In the genomic region with DNA sequence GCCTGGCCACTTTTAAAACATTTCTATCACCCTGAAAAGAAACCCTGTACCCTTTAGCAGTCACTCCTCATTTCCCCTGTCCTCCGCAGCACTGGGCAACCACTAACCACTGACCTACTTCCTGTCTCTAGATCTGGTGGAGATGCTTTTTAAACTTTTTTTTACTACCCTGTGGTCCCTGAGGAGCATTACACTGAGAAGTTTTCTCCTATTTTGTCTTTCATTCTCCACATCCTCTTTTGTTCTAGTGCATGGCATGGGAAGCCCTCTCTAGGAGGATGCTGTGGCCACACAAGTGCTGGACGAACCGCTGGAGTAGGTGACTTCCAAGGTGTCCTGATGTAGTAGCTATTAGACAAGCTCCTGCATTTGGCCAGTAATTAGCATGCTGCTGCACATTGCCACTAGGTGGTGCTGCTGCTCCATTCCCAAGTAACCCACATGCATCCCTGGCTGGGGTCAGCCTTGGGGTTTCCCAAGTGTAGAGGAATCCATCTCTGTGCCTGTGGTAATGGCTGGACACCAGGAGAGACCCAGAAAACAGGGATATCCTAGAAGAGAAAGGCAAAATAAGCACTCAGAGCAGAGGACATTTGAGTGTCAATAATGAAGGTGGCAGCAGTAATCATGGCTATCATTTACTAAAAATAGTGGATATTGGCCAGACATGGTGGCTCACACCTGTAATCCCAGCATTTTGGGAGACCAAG, we compare ENCODE assay signal across 8 cellular contexts.
A peak's percentile ranks its signal among the peaks of the same experiment; 100 is the strongest.
DNase-seq lines count a peak whose midpoint lies in the region; ATAC-seq and TF ChIP-seq lines count a peak whose summit lies in the region.

No MANE protein-coding gene starts in this region.

- H3K27me3 ChIP-seq in SJSA1 (replicated peaks), result peaks cover 22% of the 10 kb centered on the region
- H3K27me3 ChIP-seq in iPS DF 6.9 (ENCODE audit: control insufficient read depth, insufficient read depth, low read length), result no peaks in the 10 kb centered on the region

- WGBS in iPS DF 6.9 (ENCODE audit: insufficient coverage, insufficient read length), result no CpG with 5 or more reads among the region's 3 CpGs

- POLR2A ChIA-PET in GM10248 (lab: Yijun Ruan, JAX), result no interaction called here

- H3K9me3 ChIP-seq in SJSA1 (replicated peaks) (no peaks in the 10 kb centered on the region), iPS DF 6.9 (ENCODE audit: control insufficient read depth, insufficient read depth, low read length) (no peaks in the 10 kb centered on the region)

- ATAC-seq in HG03521 (IDR thresholded peaks at IDR 0.05; ENCODE audit: unreplicated experiment), result no peak
- ATAC-seq in GM19455 (IDR thresholded peaks at IDR 0.05; ENCODE audit: unreplicated experiment), result no peak

- H3K4me3 ChIP-seq in SJSA1, result no peak overlapping the region
- H3K4me3 ChIP-seq in astrocyte of the cerebellum (ENCODE audit: low read depth, low read length), result no peak overlapping the region
- no peak overlapping the region for H3K4me3 ChIP-seq in iPS DF 6.9 (ENCODE audit: low read length)

- CTCF ChIA-PET in GM10248 (lab: Yijun Ruan, JAX), result interaction anchor here (0.6 to 5.3 kb wide), 26 partner anchors 8 to 309 kb away, joined by 3 to 97 read pairs (median 4); a partner anchor contains a TSS

- DNase-seq in GM10248 (ENCODE audit: extremely low spot score) (peak; percentile 73), SJSA1 (ENCODE audit: low read depth in 1 of 2, low spot score in 2 of 2) (peak; percentile 57 to 82), astrocyte of the cerebellum (ENCODE audit: low read depth) (peak; percentile 71), iPS DF 6.9 (ENCODE audit: low read depth, low spot score) (peak; percentile 89), NCI-H2196 (lab: John Stamatoyannopoulos, UW; ENCODE audit: unreplicated experiment) (no peak)
- peak; percentile 80 for DNase-seq in stimulated activated CD4-positive, alpha-beta T cell treated with anti-CD3 and anti-CD28 coated beads, Interleukin-15, amount 100 ng/mL, for 24 hours

- TF ChIP-seq CTCF in GM10248 (IDR thresholded peaks at IDR 0.05; ENCODE audit: control extremely low read depth, extremely low read depth, low read depth, missing control alignments), result peak; percentile 99
- TF ChIP-seq CTCF in astrocyte of the cerebellum (IDR thresholded peaks at IDR 0.05; ENCODE audit: low read depth, low read length, missing control alignments), result peak; percentile 98

- no peak overlapping the region for H3K27ac ChIP-seq in SJSA1
- no peak overlapping the region for H3K27ac ChIP-seq in iPS DF 6.9 (ENCODE audit: low read length)

- H3K36me3 ChIP-seq in SJSA1 (no peaks in the 10 kb centered on the region), iPS DF 6.9 (ENCODE audit: control insufficient read depth, insufficient read depth, low read length) (peaks cover 4% of the 10 kb centered on the region; the same call in 1 of the 2 replicates)

- no peaks in the 10 kb centered on the region for H3K4me1 ChIP-seq in SJSA1 (replicated peaks)
- H3K4me1 ChIP-seq in iPS DF 6.9 (ENCODE audit: control insufficient read depth, insufficient read depth, low read length), result no peaks in the 10 kb centered on the region

- in situ Hi-C loops in astrocyte of the cerebellum (cut with HindIII; ENCODE audit: low sequenced_read_pairs), result no loop called here
